14 cellular contexts compared by ENCODE assay signal in the genomic region with DNA sequence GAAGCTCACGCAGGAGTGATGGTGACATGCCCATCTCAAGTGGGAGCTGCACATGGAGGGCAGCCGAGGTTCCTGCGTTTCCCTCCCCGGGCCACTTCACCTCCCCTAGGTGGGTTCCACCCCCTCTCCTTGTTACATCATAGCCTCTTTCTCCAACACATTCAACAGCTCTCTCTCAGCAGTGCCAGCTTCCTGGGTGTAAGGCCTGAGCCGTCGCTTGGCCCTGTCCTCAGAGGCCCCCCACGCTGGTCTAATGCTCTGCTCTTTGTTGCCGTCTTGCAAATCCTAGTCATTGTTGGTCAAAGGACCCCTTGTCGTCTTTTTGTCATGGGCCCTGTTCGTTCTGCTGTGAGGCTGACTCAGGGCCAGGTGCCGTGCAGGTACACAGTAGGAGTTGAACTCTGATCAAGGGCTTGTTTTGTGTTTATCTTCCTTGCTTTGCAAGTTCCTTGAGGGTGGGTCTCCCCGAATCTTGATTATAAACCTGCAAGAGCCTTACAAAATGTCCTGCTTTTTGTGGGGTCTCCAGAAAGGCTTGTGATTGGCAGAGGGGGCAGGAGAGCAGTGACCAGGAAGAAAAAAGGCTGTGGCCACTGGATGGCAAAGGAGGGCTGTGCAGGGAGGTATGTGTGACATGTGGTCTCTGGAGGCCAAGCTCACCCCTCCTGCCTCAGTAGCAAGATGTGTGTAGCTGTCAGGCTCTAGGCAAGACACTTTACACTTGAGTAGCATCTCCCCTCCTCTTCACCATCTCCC.
DNase-seq lines count a peak whose midpoint lies in the region; ATAC-seq and FAIRE-seq lines count a peak whose summit lies in the region.
"Had no signal": no experiment of that assay in that cellular context is flagged by ENCODE, and none has a peak within 500 bp of the region (broad histone marks: within the 10 kb centered on the region; RNA-seq: fewer than 3 reads in every experiment).

No MANE protein-coding gene starts in this region.

- intact Hi-C loops in Right ventricle myocardium inferior (cut with DNase I), result loop anchor here (5.0 kb wide), 1 partner anchor 54 kb away; no protein-coding TSS in a partner anchor
- intact Hi-C loops in left ventricle myocardium superior (cut with micrococcal nuclease), result no loop called here

- no peaks in the 10 kb centered on the region for H3K27me3 Mint-ChIP-seq in activated naive CD8-positive, alpha-beta T cell treated with anti-CD3 and anti-CD28 coated beads for 36 hours

- H3K4me3 Mint-ChIP-seq in activated naive CD8-positive, alpha-beta T cell treated with anti-CD3 and anti-CD28 coated beads for 36 hours, result no peak overlapping the region

- peaks cover 66% of the 10 kb centered on the region for H3K4me1 Mint-ChIP-seq in activated naive CD8-positive, alpha-beta T cell treated with anti-CD3 and anti-CD28 coated beads for 36 hours

- peak; percentile 70 for FAIRE-seq in urothelium cell line (lab: Jason Lieb, UNC)

- H3K9me3 Mint-ChIP-seq in activated naive CD8-positive, alpha-beta T cell treated with anti-CD3 and anti-CD28 coated beads for 36 hours, result no peaks in the 10 kb centered on the region

- H3K27ac ChIP-seq in layer of hippocampus (ENCODE audit: low read depth, low read length), result peak overlapping the region; percentile 31
- H3K27ac ChIP-seq: lower lobe of right lung had no signal

- no peaks in the 10 kb centered on the region for H3K27me3 ChIP-seq in layer of hippocampus (ENCODE audit: control insufficient read depth, insufficient read depth, low read length)

- H3K36me3 Mint-ChIP-seq in activated naive CD8-positive, alpha-beta T cell treated with anti-CD3 and anti-CD28 coated beads for 36 hours, result peaks cover 1% of the 10 kb centered on the region

- H3K27ac Mint-ChIP-seq in activated naive CD8-positive, alpha-beta T cell treated with anti-CD3 and anti-CD28 coated beads for 36 hours, result peak overlapping the region; percentile 38

- no peak for ATAC-seq in Right ventricle myocardium inferior
- no peak for ATAC-seq in left ventricle myocardium superior
- no peak for ATAC-seq in GM18502 (IDR thresholded peaks at IDR 0.05; ENCODE audit: poor library complexity, unreplicated experiment)
- ATAC-seq: lower lobe of right lung had no signal

- DNase-seq in Right ventricle myocardium inferior (ENCODE audit: missing footprints) (peak; percentile 53), left ventricle myocardium superior (no peak), urothelium cell line (ENCODE audit: low spot score) (no peak), RPMI8226 (no peak), EL (no peak)
- no peak for DNase-seq in activated naive CD8-positive, alpha-beta T cell treated with anti-CD3 and anti-CD28 coated beads for 36 hours
- DNase-seq: activated CD4-positive, CD25-positive, alpha-beta regulatory T cell; activated T-cell treated with anti-CD3 and anti-CD28 coated beads for 4 hours; cortex of kidney; lower lobe of right lung; NCI-H446; stimulated activated CD4-positive, alpha-beta T cell treated with anti-CD3 and anti-CD28 coated beads, Interleukin-4, amount 100 ng/mL, for 4 hours had no signal
